In the genomic region with DNA sequence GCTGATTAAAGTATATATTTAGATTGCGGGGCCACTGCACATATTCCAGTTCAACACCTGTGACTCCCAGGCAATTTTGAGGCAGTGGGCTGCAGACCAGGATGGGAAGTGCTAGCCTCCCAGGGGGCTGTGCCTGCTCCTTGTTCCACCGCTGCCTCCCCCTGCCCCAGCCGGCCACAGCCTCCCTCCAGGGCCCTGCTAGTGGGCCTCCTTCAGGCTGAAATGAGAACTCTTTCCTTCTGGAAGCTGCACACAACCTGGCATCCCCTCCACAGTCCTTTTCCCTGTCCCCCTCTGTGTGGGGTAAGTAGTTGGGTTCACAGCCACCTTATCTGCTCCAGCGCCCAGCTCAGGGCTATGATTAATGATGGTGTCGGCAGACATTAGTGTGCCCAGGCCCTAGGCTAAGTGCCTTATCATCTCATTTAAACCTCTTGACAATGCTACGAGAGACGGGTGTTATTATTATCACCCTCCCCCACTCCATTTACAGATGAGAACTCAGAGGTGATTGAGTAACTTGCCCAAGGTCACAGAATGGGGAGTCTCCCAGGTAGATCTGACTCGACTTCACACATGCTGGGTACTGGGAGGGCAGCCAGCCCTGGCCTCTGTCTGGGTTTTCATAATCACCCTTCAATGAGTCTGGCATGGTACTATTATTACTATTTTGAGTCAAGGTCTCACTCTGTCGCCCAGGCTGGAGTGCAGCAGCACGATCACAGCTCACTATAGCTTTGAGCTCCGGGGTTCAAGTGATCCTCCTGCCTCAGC, we compare ENCODE assay signal across 1 cellular context.
TF ChIP-seq lines count a peak whose summit lies in the region.

No MANE protein-coding gene starts in this region.

TF ChIP-seq in WTC11, 78 proteins besides CTCF, POLR2A, EP300 and RAD21:
- TF ChIP-seq, protein P1, sequence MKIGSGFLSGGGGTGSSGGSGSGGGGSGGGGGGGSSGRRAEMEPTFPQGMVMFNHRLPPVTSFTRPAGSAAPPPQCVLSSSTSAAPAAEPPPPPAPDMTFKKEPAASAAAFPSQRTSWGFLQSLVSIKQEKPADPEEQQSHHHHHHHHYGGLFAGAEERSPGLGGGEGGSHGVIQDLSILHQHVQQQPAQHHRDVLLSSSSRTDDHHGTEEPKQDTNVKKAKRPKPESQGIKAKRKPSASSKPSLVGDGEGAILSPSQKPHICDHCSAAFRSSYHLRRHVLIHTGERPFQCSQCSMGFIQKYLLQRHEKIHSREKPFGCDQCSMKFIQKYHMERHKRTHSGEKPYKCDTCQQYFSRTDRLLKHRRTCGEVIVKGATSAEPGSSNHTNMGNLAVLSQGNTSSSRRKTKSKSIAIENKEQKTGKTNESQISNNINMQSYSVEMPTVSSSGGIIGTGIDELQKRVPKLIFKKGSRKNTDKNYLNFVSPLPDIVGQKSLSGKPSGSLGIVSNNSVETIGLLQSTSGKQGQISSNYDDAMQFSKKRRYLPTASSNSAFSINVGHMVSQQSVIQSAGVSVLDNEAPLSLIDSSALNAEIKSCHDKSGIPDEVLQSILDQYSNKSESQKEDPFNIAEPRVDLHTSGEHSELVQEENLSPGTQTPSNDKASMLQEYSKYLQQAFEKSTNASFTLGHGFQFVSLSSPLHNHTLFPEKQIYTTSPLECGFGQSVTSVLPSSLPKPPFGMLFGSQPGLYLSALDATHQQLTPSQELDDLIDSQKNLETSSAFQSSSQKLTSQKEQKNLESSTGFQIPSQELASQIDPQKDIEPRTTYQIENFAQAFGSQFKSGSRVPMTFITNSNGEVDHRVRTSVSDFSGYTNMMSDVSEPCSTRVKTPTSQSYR (CRISPR knock-in tag; IDR thresholded peaks at IDR 0.05) = no peak
- TF ChIP-seq ESRRA (CRISPR knock-in tag; IDR thresholded peaks at IDR 0.05; ENCODE audit: borderline replicate concordance) = no peak
- no peak for TF ChIP-seq ZNF317 (CRISPR knock-in tag; IDR thresholded peaks at IDR 0.05; ENCODE audit: borderline replicate concordance, low read depth)
- no peak for TF ChIP-seq ELF4 (CRISPR knock-in tag; IDR thresholded peaks at IDR 0.05; ENCODE audit: low read depth)
- TF ChIP-seq HMGXB4 (CRISPR knock-in tag; IDR thresholded peaks at IDR 0.05) = no peak
- no peak for TF ChIP-seq FOXP1 (CRISPR knock-in tag; IDR thresholded peaks at IDR 0.05; ENCODE audit: borderline replicate concordance)
- no peak for TF ChIP-seq ATF3 (CRISPR knock-in tag; conservative IDR thresholded peaks at IDR 0.05)
- no peak for TF ChIP-seq ETV6 (CRISPR knock-in tag; IDR thresholded peaks at IDR 0.05)
- no peak for TF ChIP-seq AR (CRISPR knock-in tag; IDR thresholded peaks at IDR 0.05)
- TF ChIP-seq ZNF416 (CRISPR knock-in tag; IDR thresholded peaks at IDR 0.05) = no peak
- TF ChIP-seq NR3C1 (CRISPR knock-in tag; conservative IDR thresholded peaks at IDR 0.05; ENCODE audit: low read depth) = no peak
- TF ChIP-seq CBFB (CRISPR knock-in tag; IDR thresholded peaks at IDR 0.05; ENCODE audit: low read depth) = no peak
- TF ChIP-seq, protein P2, sequence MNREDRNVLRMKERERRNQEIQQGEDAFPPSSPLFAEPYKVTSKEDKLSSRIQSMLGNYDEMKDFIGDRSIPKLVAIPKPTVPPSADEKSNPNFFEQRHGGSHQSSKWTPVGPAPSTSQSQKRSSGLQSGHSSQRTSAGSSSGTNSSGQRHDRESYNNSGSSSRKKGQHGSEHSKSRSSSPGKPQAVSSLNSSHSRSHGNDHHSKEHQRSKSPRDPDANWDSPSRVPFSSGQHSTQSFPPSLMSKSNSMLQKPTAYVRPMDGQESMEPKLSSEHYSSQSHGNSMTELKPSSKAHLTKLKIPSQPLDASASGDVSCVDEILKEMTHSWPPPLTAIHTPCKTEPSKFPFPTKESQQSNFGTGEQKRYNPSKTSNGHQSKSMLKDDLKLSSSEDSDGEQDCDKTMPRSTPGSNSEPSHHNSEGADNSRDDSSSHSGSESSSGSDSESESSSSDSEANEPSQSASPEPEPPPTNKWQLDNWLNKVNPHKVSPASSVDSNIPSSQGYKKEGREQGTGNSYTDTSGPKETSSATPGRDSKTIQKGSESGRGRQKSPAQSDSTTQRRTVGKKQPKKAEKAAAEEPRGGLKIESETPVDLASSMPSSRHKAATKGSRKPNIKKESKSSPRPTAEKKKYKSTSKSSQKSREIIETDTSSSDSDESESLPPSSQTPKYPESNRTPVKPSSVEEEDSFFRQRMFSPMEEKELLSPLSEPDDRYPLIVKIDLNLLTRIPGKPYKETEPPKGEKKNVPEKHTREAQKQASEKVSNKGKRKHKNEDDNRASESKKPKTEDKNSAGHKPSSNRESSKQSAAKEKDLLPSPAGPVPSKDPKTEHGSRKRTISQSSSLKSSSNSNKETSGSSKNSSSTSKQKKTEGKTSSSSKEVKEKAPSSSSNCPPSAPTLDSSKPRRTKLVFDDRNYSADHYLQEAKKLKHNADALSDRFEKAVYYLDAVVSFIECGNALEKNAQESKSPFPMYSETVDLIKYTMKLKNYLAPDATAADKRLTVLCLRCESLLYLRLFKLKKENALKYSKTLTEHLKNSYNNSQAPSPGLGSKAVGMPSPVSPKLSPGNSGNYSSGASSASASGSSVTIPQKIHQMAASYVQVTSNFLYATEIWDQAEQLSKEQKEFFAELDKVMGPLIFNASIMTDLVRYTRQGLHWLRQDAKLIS (CRISPR knock-in tag; IDR thresholded peaks at IDR 0.05; ENCODE audit: borderline replicate concordance) = no peak
- no peak for TF ChIP-seq ATF6 (CRISPR knock-in tag; IDR thresholded peaks at IDR 0.05)
- TF ChIP-seq, protein P3, sequence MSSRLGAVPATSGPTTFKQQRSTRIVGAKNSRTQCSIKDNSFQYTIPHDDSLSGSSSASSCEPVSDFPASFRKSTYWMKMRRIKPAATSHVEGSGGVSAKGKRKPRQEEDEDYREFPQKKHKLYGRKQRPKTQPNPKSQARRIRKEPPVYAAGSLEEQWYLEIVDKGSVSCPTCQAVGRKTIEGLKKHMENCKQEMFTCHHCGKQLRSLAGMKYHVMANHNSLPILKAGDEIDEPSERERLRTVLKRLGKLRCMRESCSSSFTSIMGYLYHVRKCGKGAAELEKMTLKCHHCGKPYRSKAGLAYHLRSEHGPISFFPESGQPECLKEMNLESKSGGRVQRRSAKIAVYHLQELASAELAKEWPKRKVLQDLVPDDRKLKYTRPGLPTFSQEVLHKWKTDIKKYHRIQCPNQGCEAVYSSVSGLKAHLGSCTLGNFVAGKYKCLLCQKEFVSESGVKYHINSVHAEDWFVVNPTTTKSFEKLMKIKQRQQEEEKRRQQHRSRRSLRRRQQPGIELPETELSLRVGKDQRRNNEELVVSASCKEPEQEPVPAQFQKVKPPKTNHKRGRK (CRISPR knock-in tag; IDR thresholded peaks at IDR 0.05; ENCODE audit: borderline replicate concordance) = no peak
- no peak for TF ChIP-seq PRDM15 (CRISPR knock-in tag; IDR thresholded peaks at IDR 0.05)
- no peak for TF ChIP-seq TCF7 (CRISPR knock-in tag; IDR thresholded peaks at IDR 0.05; ENCODE audit: low read depth)
- no peak for TF ChIP-seq OVOL2 (CRISPR knock-in tag; IDR thresholded peaks at IDR 0.05; ENCODE audit: borderline replicate concordance)
- no peak for TF ChIP-seq MAX (CRISPR knock-in tag; IDR thresholded peaks at IDR 0.05)
TF ChIP-seq in WTC11: peak in this region for 0.
